Comparison of ENCODE assay signal across 11 cellular contexts in the genomic region with DNA sequence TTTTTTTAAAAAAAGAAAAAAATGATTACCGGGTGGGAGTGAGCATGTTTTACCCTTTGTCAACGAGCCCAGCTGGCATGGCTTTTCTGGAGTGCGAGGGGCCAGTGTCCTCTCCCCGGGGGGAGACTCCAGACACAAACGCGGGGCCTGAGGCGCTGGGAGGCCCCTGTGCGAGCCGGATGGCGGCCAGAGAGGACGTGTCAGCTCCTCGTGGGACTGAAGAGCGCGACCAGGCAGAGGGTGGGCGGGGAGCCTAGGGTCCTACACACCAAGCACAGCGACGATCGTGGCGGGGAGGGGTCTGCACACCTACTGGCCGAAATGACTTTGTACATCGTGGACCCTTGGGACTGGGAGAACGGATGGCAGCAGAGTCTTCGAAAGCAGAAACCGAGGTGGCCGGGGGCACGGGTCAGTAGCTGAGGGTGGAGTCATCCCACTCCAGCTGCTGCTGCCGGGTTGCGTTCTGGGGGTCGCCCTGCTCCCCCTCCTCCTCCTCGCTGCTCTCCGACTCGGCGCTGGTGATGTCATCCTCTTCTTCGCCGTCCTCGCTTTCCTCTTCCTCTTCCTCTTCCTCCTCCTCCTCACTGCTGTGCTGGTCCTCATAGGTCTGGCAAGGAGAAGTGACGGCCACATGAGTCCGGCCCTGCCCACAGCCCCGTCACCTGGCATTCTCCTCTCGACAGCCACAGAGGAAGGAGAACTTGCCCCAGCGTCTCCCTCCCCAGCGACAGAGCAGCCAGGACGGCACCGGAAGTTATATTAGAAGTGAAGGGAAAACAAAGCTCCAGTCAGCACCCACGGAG.
DNase-seq lines count a peak whose midpoint lies in the region; ATAC-seq and TF ChIP-seq lines count a peak whose summit lies in the region.
"Had no signal": no experiment of that assay in that cellular context is flagged by ENCODE, and none has a peak within 500 bp of the region (broad histone marks: within the 10 kb centered on the region; RNA-seq: fewer than 3 reads in every experiment).

No MANE protein-coding gene starts in this region.

- no peaks in the 10 kb centered on the region for H3K27me3 Mint-ChIP-seq in Calu3 (ENCODE audit: unreplicated experiment)
- no peaks in the 10 kb centered on the region for H3K27me3 Mint-ChIP-seq in effector memory CD8-positive, alpha-beta T cell

- CTCF ChIA-PET in Calu3 (lab: Charles Lee) (no interaction called here), OCI-LY7 (lab: Charles Lee; ENCODE audit: unreplicated experiment) (no interaction called here)

- no peaks in the 10 kb centered on the region for H3K79me2 ChIP-seq in OCI-LY7 (ENCODE audit: insufficient read depth, low read depth, low read length)

- ATAC-seq in effector memory CD8-positive, alpha-beta T cell (replicated peaks): no peak
- ATAC-seq in GM19328 (IDR thresholded peaks at IDR 0.05; ENCODE audit: unreplicated experiment) (no peak), GM18502 (IDR thresholded peaks at IDR 0.05; ENCODE audit: poor library complexity, unreplicated experiment) (no peak)

- H3K4me2 ChIP-seq in OCI-LY7 (ENCODE audit: low read length): no peak overlapping the region

- H3K9me2 ChIP-seq in OCI-LY7 (ENCODE audit: insufficient read depth, low read length): no peaks in the 10 kb centered on the region

- no peak overlapping the region for H3K27ac ChIP-seq in OCI-LY7 (ENCODE audit: low read depth, low read length, poor library complexity, severe bottlenecking)

- POLR2A ChIA-PET in OCI-LY7 (lab: Charles Lee): no interaction called here

- peaks cover 86% of the 10 kb centered on the region for H3K36me3 ChIP-seq in OCI-LY7 (ENCODE audit: insufficient read depth, low read length)

- H4K20me1 ChIP-seq in OCI-LY7 (ENCODE audit: insufficient read depth, low read length): no peaks in the 10 kb centered on the region

- H3K4me1 Mint-ChIP-seq in Calu3 (ENCODE audit: low read depth, unreplicated experiment): no peaks in the 10 kb centered on the region
- peaks cover 38 to 41% of the 10 kb centered on the region in 2 donors for H3K4me1 Mint-ChIP-seq in effector memory CD8-positive, alpha-beta T cell (ENCODE audit: low read depth in 2 of 2)

- no peaks in the 10 kb centered on the region for H3K9me3 ChIP-seq in OCI-LY7 (ENCODE audit: low read length)

- no peak overlapping the region for H3K4me3 ChIP-seq in OCI-LY7 (ENCODE audit: low read depth, low read length, poor library complexity, severe bottlenecking)

- intact Hi-C loops in Calu3 (cut with micrococcal nuclease; ENCODE audit: unreplicated experiment): no loop called here
- intact Hi-C loops in OCI-LY7 (cut with micrococcal nuclease; ENCODE audit: unreplicated experiment): no loop called here

- no peak overlapping the region for H2AFZ ChIP-seq in OCI-LY7 (ENCODE audit: low read length)

- no peak for TF ChIP-seq CTCF in Calu3 (IDR thresholded peaks at IDR 0.05; ENCODE audit: unreplicated experiment)
- no peak for TF ChIP-seq CTCF in OCI-LY7 (conservative IDR thresholded peaks at IDR 0.05; ENCODE audit: low read length)

- H3K9me3 Mint-ChIP-seq in Calu3 (ENCODE audit: low read depth, unreplicated experiment): no peaks in the 10 kb centered on the region
- H3K9me3 Mint-ChIP-seq in effector memory CD8-positive, alpha-beta T cell: no peaks in the 10 kb centered on the region
- H3K9me3 Mint-ChIP-seq: HFFc6 had no signal

- H3K27ac Mint-ChIP-seq in Calu3 (ENCODE audit: unreplicated experiment): no peak overlapping the region
- H3K27ac Mint-ChIP-seq in effector memory CD8-positive, alpha-beta T cell: peak overlapping the region; percentile 25 to 96
- H3K27ac Mint-ChIP-seq: HFFc6 had no signal

- no peak for DNase-seq in Calu3
- no peak for DNase-seq in OCI-LY7 (ENCODE audit: low spot score)
- no peak for DNase-seq in effector memory CD8-positive, alpha-beta T cell
- DNase-seq in occipital lobe (lab: John Stamatoyannopoulos, UW): peak; percentile 28
- DNase-seq in DMS114 treated with DMSO at 0.1 percent for 48 hours (lab: John Stamatoyannopoulos, UW; ENCODE audit: unreplicated experiment): no peak
- DNase-seq in AG08396 (ENCODE audit: low spot score): no peak
- DNase-seq: DND-41, erythroblast, HFFc6 had no signal

- H3K36me3 Mint-ChIP-seq in Calu3 (ENCODE audit: insufficient read depth, unreplicated experiment): peaks cover 21% of the 10 kb centered on the region
- H3K36me3 Mint-ChIP-seq in effector memory CD8-positive, alpha-beta T cell (ENCODE audit: insufficient read depth): peaks cover 92% of the 10 kb centered on the region

- H3K4me1 ChIP-seq in OCI-LY7 (ENCODE audit: insufficient read depth, low read length, poor library complexity, severe bottlenecking): peaks cover 7% of the 10 kb centered on the region

- BruUV-seq in Calu3 (replicated peaks; lab: Mats Ljungman, UMichigan) (TSS peak; percentile 57), OCI-LY7 (replicated peaks; lab: Mats Ljungman, UMichigan) (TSS peak; percentile 65)

- no peak overlapping the region for H3K4me3 Mint-ChIP-seq in Calu3 (ENCODE audit: low read depth, unreplicated experiment)
- H3K4me3 Mint-ChIP-seq in effector memory CD8-positive, alpha-beta T cell: peak overlapping the region; percentile 33 to 40
- H3K4me3 Mint-ChIP-seq: HFFc6 had no signal
